Comparison of ENCODE assay signal across 11 cellular contexts in genomic region chr7:154794147-154794780, GRCh38.
A peak's percentile ranks its signal among the peaks of the same experiment; 100 is the strongest.
DNase-seq lines count a peak whose midpoint lies in the region; ATAC-seq, FAIRE-seq and TF ChIP-seq lines count a peak whose summit lies in the region.
"Had no signal": no experiment of that assay in that cellular context is flagged by ENCODE, and none has a peak within 500 bp of the region (broad histone marks: within the 10 kb centered on the region; RNA-seq: fewer than 3 reads in every experiment).

No MANE protein-coding gene starts in this region.

- TF ChIP-seq CTCF in D721Med (IDR thresholded peaks at IDR 0.05; ENCODE audit: insufficient read depth, missing control alignments) (peak; percentile 26), astrocyte (IDR thresholded peaks at IDR 0.05; ENCODE audit: insufficient read depth, low read depth, low read length) (peak; percentile 14)

- H3K9me3 ChIP-seq in astrocyte (ENCODE audit: insufficient read depth, low read depth, low read length), result no peaks in the 10 kb centered on the region

- no peaks in the 10 kb centered on the region for H4K20me1 ChIP-seq in astrocyte (ENCODE audit: insufficient read depth, low read length)

- no peak for TF ChIP-seq POLR2A in GM18505 (IDR thresholded peaks at IDR 0.05; ENCODE audit: borderline replicate concordance, extremely low read depth, insufficient read depth, insufficient read length)

- H3K4ac ChIP-seq in mesendoderm (ENCODE audit: low read depth, low read length), result no peak overlapping the region

- no peak overlapping the region for H4K5ac ChIP-seq in mesendoderm (ENCODE audit: low read length)

- H2AFZ ChIP-seq in astrocyte (ENCODE audit: low read depth, low read length), result peak overlapping the region; percentile 63

- no CpG with 5 or more reads among the region's 50 CpGs for WGBS in mesendoderm (ENCODE audit: extremely low coverage, insufficient coverage, low lambda C conversion rate)

- H2AK5ac ChIP-seq in mesendoderm (ENCODE audit: low read length), result no peak overlapping the region

- H3K27me3 ChIP-seq in H7 (ENCODE audit: control insufficient read depth, insufficient read depth, low read length) (peaks cover 2% of the 10 kb centered on the region; the same call in 1 of the 2 replicates), astrocyte (ENCODE audit: insufficient read depth, low read length) (no peaks in the 10 kb centered on the region), mesendoderm (ENCODE audit: insufficient read depth, low read length, poor library complexity) (no peaks in the 10 kb centered on the region)
- H3K27me3 ChIP-seq: ovary had no signal

- no peaks in the 10 kb centered on the region for H3K36me3 ChIP-seq in H7 (replicated peaks; ENCODE audit: control insufficient read depth, insufficient read depth, low read length)
- no peaks in the 10 kb centered on the region for H3K36me3 ChIP-seq in astrocyte (ENCODE audit: insufficient read depth, low read length)
- H3K36me3 ChIP-seq in mesendoderm (ENCODE audit: control insufficient read depth, insufficient read depth, low read length), result no peaks in the 10 kb centered on the region
- H3K36me3 ChIP-seq: ovary had no signal

- H3K4me3 ChIP-seq in H7 (ENCODE audit: insufficient read depth, low read depth, low read length) (peak overlapping the region; percentile 17; the same call in 1 of the 2 replicates), astrocyte (ENCODE audit: insufficient read depth, low read depth, low read length) (no peak overlapping the region), mesendoderm (ENCODE audit: low read length) (no peak overlapping the region)
- H3K4me3 ChIP-seq: ovary had no signal

- H3K79me1 ChIP-seq in mesendoderm (ENCODE audit: low read length), result no peaks in the 10 kb centered on the region

- H3K18ac ChIP-seq in mesendoderm (ENCODE audit: low read length), result no peak overlapping the region

- H2BK5ac ChIP-seq in mesendoderm (ENCODE audit: low read length), result no peak overlapping the region

- peak overlapping the region; percentile 74 for H3K4me2 ChIP-seq in astrocyte (ENCODE audit: low read length)
- H3K4me2 ChIP-seq in mesendoderm (ENCODE audit: low read length), result peak overlapping the region; percentile 84

- H3K36me3 Mint-ChIP-seq in astrocyte (ENCODE audit: low read depth, unreplicated experiment), result no peaks in the 10 kb centered on the region
- no peaks in the 10 kb centered on the region for H3K36me3 Mint-ChIP-seq in immature natural killer cell
- H3K36me3 Mint-ChIP-seq: IgD-negative memory B cell had no signal

- H2BK15ac ChIP-seq in mesendoderm (replicated peaks; ENCODE audit: low read depth), result no peak overlapping the region

- H3K79me2 ChIP-seq in astrocyte (ENCODE audit: insufficient read depth, low read length) (no peaks in the 10 kb centered on the region), mesendoderm (ENCODE audit: control insufficient read depth, insufficient read depth, low read length) (no peaks in the 10 kb centered on the region)

- H3K4me3 Mint-ChIP-seq in astrocyte (ENCODE audit: unreplicated experiment) (no peak overlapping the region), immature natural killer cell (no peak overlapping the region)
- H3K4me3 Mint-ChIP-seq: IgD-negative memory B cell had no signal

- H3K4me1 ChIP-seq in astrocyte (ENCODE audit: insufficient read depth, low read length), result no peaks in the 10 kb centered on the region
- no peaks in the 10 kb centered on the region for H3K4me1 ChIP-seq in mesendoderm (ENCODE audit: control insufficient read depth, low read depth, low read length)

- H3K27ac ChIP-seq in astrocyte (ENCODE audit: low read depth, low read length) (no peak overlapping the region), mesendoderm (ENCODE audit: low read depth, low read length) (no peak overlapping the region)
- H3K27ac ChIP-seq: ovary had no signal

- H3K27me3 Mint-ChIP-seq in astrocyte (ENCODE audit: low read depth, unreplicated experiment) (peaks cover 39% of the 10 kb centered on the region), immature natural killer cell (ENCODE audit: low read depth in 3 of 3) (peaks cover 0 to 6% (median 2%) of the 10 kb centered on the region in 3 donors)

- H3K4me1 Mint-ChIP-seq in astrocyte (ENCODE audit: low read depth, unreplicated experiment) (no peaks in the 10 kb centered on the region), immature natural killer cell (no peaks in the 10 kb centered on the region)
- H3K4me1 Mint-ChIP-seq: IgD-negative memory B cell had no signal

- peak overlapping the region; percentile 85 for H3K56ac ChIP-seq in mesendoderm (ENCODE audit: low read length)

- no peak overlapping the region for H4K8ac ChIP-seq in mesendoderm (ENCODE audit: low read depth, low read length)

- FAIRE-seq in D721Med (lab: Jason Lieb, UNC) (no peak), astrocyte (lab: Jason Lieb, UNC) (no peak)

- H3K9me3 Mint-ChIP-seq in astrocyte (ENCODE audit: unreplicated experiment), result peaks cover 1% of the 10 kb centered on the region
- H3K9me3 Mint-ChIP-seq in immature natural killer cell, result peaks cover 0 to 5% (median under 1%) of the 10 kb centered on the region in 6 donors
- H3K9me3 Mint-ChIP-seq: activated naive CD4-positive, alpha-beta T cell treated with anti-CD3 and anti-CD28 coated beads, Interleukin-2, amount 50 U/mL, for 72 hours had no signal

- H3K27ac Mint-ChIP-seq in astrocyte (ENCODE audit: unreplicated experiment) (no peak overlapping the region), immature natural killer cell (no peak overlapping the region)
- H3K27ac Mint-ChIP-seq: activated naive CD4-positive, alpha-beta T cell treated with anti-CD3 and anti-CD28 coated beads, Interleukin-2, amount 50 U/mL, for 72 hours had no signal

- no peak overlapping the region for H2BK120ac ChIP-seq in mesendoderm (ENCODE audit: low read depth, low read length)

- no peak overlapping the region for H3K9ac ChIP-seq in astrocyte (ENCODE audit: low read length)
- peak overlapping the region; percentile 55 for H3K9ac ChIP-seq in mesendoderm (ENCODE audit: low read length)

- DNase-seq in D721Med (ENCODE audit: insufficient read length, low spot score) (no peak), H7 (peak; percentile 95), astrocyte (ENCODE audit: low read depth) (no peak), mesendoderm (peak; percentile 76), immature natural killer cell (no peak)
- DNase-seq: ovary had no signal

- H3K23ac ChIP-seq in mesendoderm (ENCODE audit: low read length), result no peak overlapping the region

- ATAC-seq in GM18505 (IDR thresholded peaks at IDR 0.05; ENCODE audit: unreplicated experiment), result no peak
- no peak for ATAC-seq in HG03571 (IDR thresholded peaks at IDR 0.05; ENCODE audit: unreplicated experiment)
- no peak for ATAC-seq in HG02623 (IDR thresholded peaks at IDR 0.05; ENCODE audit: unreplicated experiment)

Comparison
In these comparisons a context has a peak if more than half of its experiments do, and no peak if none do; other contexts are left out.
1. DNase-seq: peak in H7 (single experiment) and mesendoderm (single experiment); none in D721Med (single experiment), astrocyte (single experiment) and immature natural killer cell (0 of 3).